15 cellular contexts compared by ENCODE assay signal in the genomic region with DNA sequence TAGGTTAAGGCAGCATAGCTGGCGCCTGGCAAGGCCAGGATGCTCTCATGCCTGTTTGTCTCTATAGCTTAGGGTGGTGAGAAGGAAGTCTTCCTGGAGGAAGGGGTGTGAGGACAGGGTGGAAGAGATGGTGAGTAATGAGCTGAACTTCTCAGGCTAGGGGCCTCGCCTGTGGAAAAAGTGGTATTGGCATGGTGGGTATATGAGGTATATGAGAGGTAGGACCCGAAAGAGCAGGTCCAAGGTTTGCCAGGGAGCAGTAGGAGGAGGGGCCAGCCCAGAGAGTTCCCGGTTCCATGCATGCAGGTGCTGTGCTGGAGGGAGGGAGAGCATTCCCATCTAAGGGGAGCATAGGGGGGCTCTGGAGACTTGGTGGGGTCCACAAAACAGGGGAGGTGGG. TPM values are rescaled to one million over a fixed set of nuclear protein-coding genes. Genes with fewer than 3 reads are reported as not detected.
DNase-seq lines count a peak whose midpoint lies in the region; ATAC-seq and TF ChIP-seq lines count a peak whose summit lies in the region.
"Had no signal": no experiment of that assay in that cellular context is flagged by ENCODE, and none has a peak within 500 bp of the region (broad histone marks: within the 10 kb centered on the region; RNA-seq: fewer than 3 reads in every experiment).

No MANE protein-coding gene starts in this region.

- no peaks in the 10 kb centered on the region for H3K36me3 Mint-ChIP-seq in activated T-cell treated with anti-CD3 and anti-CD28 coated beads, Interleukin-2, amount 50 U/mL, for 72 hours (ENCODE audit: insufficient read depth in 2 of 2)
- H3K36me3 Mint-ChIP-seq in T-helper 17 cell (ENCODE audit: low read depth), result no peaks in the 10 kb centered on the region
- H3K36me3 Mint-ChIP-seq in endothelial cell (ENCODE audit: low read depth, unreplicated experiment), result peaks cover 14% of the 10 kb centered on the region

- no peaks in the 10 kb centered on the region for H3K9me3 Mint-ChIP-seq in activated T-cell treated with anti-CD3 and anti-CD28 coated beads, Interleukin-2, amount 50 U/mL, for 72 hours
- H3K9me3 Mint-ChIP-seq in endothelial cell (ENCODE audit: unreplicated experiment), result no peaks in the 10 kb centered on the region
- no peaks in the 10 kb centered on the region for H3K9me3 Mint-ChIP-seq in stimulated activated naive CD8-positive, alpha-beta T cell treated with anti-CD3 and anti-CD28 coated beads, Interleukin-15, amount 100 ng/mL, for 72 hours

- no peak for ATAC-seq in activated T-cell treated with anti-CD3 and anti-CD28 coated beads, Interleukin-2, amount 50 U/mL, for 72 hours (replicated peaks in 1 of 2)
- ATAC-seq in T-helper 17 cell, result no peak
- ATAC-seq in stimulated activated naive CD8-positive, alpha-beta T cell treated with anti-CD3 and anti-CD28 coated beads, Interleukin-15, amount 100 ng/mL, for 72 hours, result no peak
- ATAC-seq in GM21528 (IDR thresholded peaks at IDR 0.05; ENCODE audit: low FRiP score, unreplicated experiment), result no peak
- no peak for ATAC-seq in GM18909 (IDR thresholded peaks at IDR 0.05; ENCODE audit: poor library complexity, unreplicated experiment)

- no peaks in the 10 kb centered on the region for H3K9me3 ChIP-seq in T-helper 17 cell (ENCODE audit: control insufficient read depth, low read length, poor library complexity, severe bottlenecking)
- H3K9me3 ChIP-seq: tibial artery had no signal

- no peak overlapping the region for H3K27ac Mint-ChIP-seq in activated T-cell treated with anti-CD3 and anti-CD28 coated beads, Interleukin-2, amount 50 U/mL, for 72 hours
- H3K27ac Mint-ChIP-seq in T-helper 17 cell (peak overlapping the region; percentile 94), endothelial cell (ENCODE audit: unreplicated experiment) (peak overlapping the region; percentile 15)
- peak overlapping the region in 1 of 2 donors; percentile 44 for H3K27ac Mint-ChIP-seq in stimulated activated naive CD8-positive, alpha-beta T cell treated with anti-CD3 and anti-CD28 coated beads, Interleukin-15, amount 100 ng/mL, for 72 hours

- no peaks in the 10 kb centered on the region for H3K27me3 Mint-ChIP-seq in activated T-cell treated with anti-CD3 and anti-CD28 coated beads, Interleukin-2, amount 50 U/mL, for 72 hours (ENCODE audit: low read depth)
- H3K27me3 Mint-ChIP-seq in T-helper 17 cell (no peaks in the 10 kb centered on the region), endothelial cell (ENCODE audit: unreplicated experiment) (peaks cover 12% of the 10 kb centered on the region)
- H3K27me3 Mint-ChIP-seq in stimulated activated naive CD8-positive, alpha-beta T cell treated with anti-CD3 and anti-CD28 coated beads, Interleukin-15, amount 100 ng/mL, for 72 hours, result no peaks in the 10 kb centered on the region

- no peak for DNase-seq in activated T-cell treated with anti-CD3 and anti-CD28 coated beads, Interleukin-2, amount 50 U/mL, for 72 hours
- DNase-seq in activated T-cell treated with anti-CD3 and anti-CD28 coated beads, Interleukin-2, amount 50 U/mL, for 48 hours, result no peak
- DNase-seq in T-helper 17 cell (no peak), endothelial cell (ENCODE audit: low spot score) (no peak), anterior cingulate cortex (lab: John Stamatoyannopoulos, UW) (no peak)
- no peak for DNase-seq in stimulated activated naive CD8-positive, alpha-beta T cell treated with anti-CD3 and anti-CD28 coated beads, Interleukin-15, amount 100 ng/mL, for 72 hours
- DNase-seq: DMS79, tibial artery had no signal

- peak overlapping the region; percentile 41 to 47 for H3K4me3 Mint-ChIP-seq in activated T-cell treated with anti-CD3 and anti-CD28 coated beads, Interleukin-2, amount 50 U/mL, for 72 hours
- H3K4me3 Mint-ChIP-seq in T-helper 17 cell (peak overlapping the region; percentile 28), endothelial cell (ENCODE audit: unreplicated experiment) (peak overlapping the region; percentile 57)
- peak overlapping the region; percentile 63 to 74 for H3K4me3 Mint-ChIP-seq in stimulated activated naive CD8-positive, alpha-beta T cell treated with anti-CD3 and anti-CD28 coated beads, Interleukin-15, amount 100 ng/mL, for 72 hours

- TF ChIP-seq CTCF in endothelial cell (IDR thresholded peaks at IDR 0.05; ENCODE audit: unreplicated experiment), result no peak

- peaks cover 36% of the 10 kb centered on the region for H3K4me1 Mint-ChIP-seq in activated T-cell treated with anti-CD3 and anti-CD28 coated beads, Interleukin-2, amount 50 U/mL, for 72 hours (ENCODE audit: low read depth)
- H3K4me1 Mint-ChIP-seq in T-helper 17 cell (peaks cover 39% of the 10 kb centered on the region), endothelial cell (ENCODE audit: unreplicated experiment) (peaks cover 8% of the 10 kb centered on the region)
- H3K4me1 Mint-ChIP-seq in stimulated activated naive CD8-positive, alpha-beta T cell treated with anti-CD3 and anti-CD28 coated beads, Interleukin-15, amount 100 ng/mL, for 72 hours, result peaks cover 36% of the 10 kb centered on the region

RNA-seq across cellular contexts. Expression of a gene that starts 13.4 kb away (rescaled TPM):
- total RNA-seq in activated T-cell treated with anti-CD3 and anti-CD28 coated beads, Interleukin-2, amount 50 U/mL, for 72 hours, result 10 to 100 TPM; 10.0 to 11.1 TPM
- 100 to 1,000 TPM; 491 to 562 TPM for total RNA-seq in T-helper 17 cell
- 29.7 TPM for total RNA-seq in endothelial cell (ENCODE audit: unreplicated experiment)

RNA-seq across cellular contexts. Expression of a gene that starts 31.1 kb away (rescaled TPM):
- 100 to 1,000 TPM; 113 to 136 TPM for total RNA-seq in activated T-cell treated with anti-CD3 and anti-CD28 coated beads, Interleukin-2, amount 50 U/mL, for 72 hours
- total RNA-seq in T-helper 17 cell (100 to 1,000 TPM in 1 of 2 donors, 10 to 100 TPM in 1; 79.2 to 133 TPM), endothelial cell (ENCODE audit: unreplicated experiment) (1.0 TPM)

RNA-seq across cellular contexts. Expression of a gene that starts 49.7 kb away (rescaled TPM):
- 10 to 100 TPM; 52.6 to 53.4 TPM for total RNA-seq in activated T-cell treated with anti-CD3 and anti-CD28 coated beads, Interleukin-2, amount 50 U/mL, for 72 hours
- total RNA-seq in T-helper 17 cell (10 to 100 TPM; 22.0 to 30.2 TPM), endothelial cell (ENCODE audit: unreplicated experiment) (30.6 TPM)

RNA-seq across cellular contexts. Expression of a gene that starts 59.4 kb away (rescaled TPM):
- total RNA-seq in activated T-cell treated with anti-CD3 and anti-CD28 coated beads, Interleukin-2, amount 50 U/mL, for 72 hours, result not detected
- total RNA-seq in T-helper 17 cell (not detected), endothelial cell (ENCODE audit: unreplicated experiment) (not detected)
- total RNA-seq: A172; activated CD8-positive, alpha-beta memory T cell treated with anti-CD3 and anti-CD28 coated beads for 36 hours; chondrocyte; left lobe of liver; smooth muscle cell had no signal

Comparison
In these comparisons a context has a peak if more than half of its experiments do, and no peak if none do; other contexts are left out.
1. RNA of a gene that starts 13.4 kb away (total RNA-seq): 491 to 562 TPM in T-helper 17 cell; 29.7 TPM in endothelial cell (single experiment) and 10.0 to 11.1 TPM in activated T-cell treated with anti-CD3 and anti-CD28 coated beads, Interleukin-2, amount 50 U/mL, for 72 hours; every median in the first group is over 10 times any median in the second.
2. RNA of a gene that starts 31.1 kb away (total RNA-seq): 113 to 136 TPM in activated T-cell treated with anti-CD3 and anti-CD28 coated beads, Interleukin-2, amount 50 U/mL, for 72 hours and 79.2 to 133 TPM in T-helper 17 cell; 1.0 TPM in endothelial cell (single experiment); every median in the first group is over 10 times any median in the second.
3. Peak in every context shown above with its lines, with median percentiles within 50 percentile points of each other: H3K4me3 Mint-ChIP-seq.